3 cellular contexts compared by ENCODE assay signal in the genomic region with DNA sequence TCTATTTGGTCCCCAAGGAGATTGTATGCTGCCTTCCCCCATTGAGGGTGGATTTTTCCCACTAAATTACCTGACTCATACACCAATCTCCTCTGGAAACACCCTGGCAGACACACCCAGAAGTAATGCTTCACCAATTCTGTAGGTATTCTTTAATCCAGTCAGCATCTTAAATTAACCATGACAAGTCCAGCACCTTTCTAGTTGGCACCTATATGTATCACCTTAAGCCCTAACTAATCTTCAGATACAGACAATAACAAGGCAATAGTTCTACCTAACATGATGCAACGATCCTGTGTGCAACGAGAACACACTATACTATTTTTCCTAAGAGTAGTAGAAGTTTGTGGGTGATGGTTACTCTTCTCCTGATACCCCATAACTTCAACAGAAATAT.
DNase-seq lines count a peak whose midpoint lies in the region; ATAC-seq and TF ChIP-seq lines count a peak whose summit lies in the region.
"Not testable (repeated sequence)": the region's sequence is repeated elsewhere in the genome, so short reads cannot be mapped to it uniquely, and the experiment has no call there.

No MANE protein-coding gene starts in this region.

- DNase-seq in epithelial cell of esophagus (ENCODE audit: low read depth) (peak; percentile 2), kidney tubule cell (ENCODE audit: low spot score) (peak; percentile 8)

- H3K4me3 ChIP-seq in epithelial cell of esophagus (ENCODE audit: low read length): not testable (repeated sequence)

- ATAC-seq in esophagus mucosa: peak; percentile 93

- not testable (repeated sequence) for TF ChIP-seq CTCF in epithelial cell of esophagus (IDR thresholded peaks at IDR 0.05; ENCODE audit: insufficient read depth, low read depth, low read length, missing control alignments)
